1 cellular context compared by ENCODE assay signal in genomic region chr22:25672685-25673084, GRCh38.
A peak's percentile ranks its signal among the peaks of the same experiment; 100 is the strongest.
TF ChIP-seq lines count a peak whose summit lies in the region.

No MANE protein-coding gene starts in this region.

TF ChIP-seq in K562, 482 proteins besides CTCF, POLR2A, EP300 and RAD21 (continued from another document and continues in another):
- 0 out of 2 replicates have a peak, but pooled peaks have one; percentile 61 for TF ChIP-seq IRF9 (tag; IDR thresholded peaks at IDR 0.05)
- no peak for TF ChIP-seq ZNF212 (CRISPR knock-in tag; IDR thresholded peaks at IDR 0.05)
- peak; percentile 63 to 79; a peak in 2 of 4 replicates for TF ChIP-seq TRIM24 (IDR thresholded peaks at IDR 0.05)
- no peak for TF ChIP-seq DEAF1 (CRISPR knock-in tag; IDR thresholded peaks at IDR 0.05)
- no peak for TF ChIP-seq HBP1 (CRISPR knock-in tag; IDR thresholded peaks at IDR 0.05)
- no peak for TF ChIP-seq JUNB (CRISPR knock-in tag; conservative IDR thresholded peaks at IDR 0.05)
- no peak for TF ChIP-seq SRSF3 (IDR thresholded peaks at IDR 0.05; ENCODE audit: insufficient read depth, low read length)
- TF ChIP-seq SMARCA4 (IDR thresholded peaks at IDR 0.05), result no peak
- TF ChIP-seq TCF3 (CRISPR knock-in tag; IDR thresholded peaks at IDR 0.05), result no peak
- no peak for TF ChIP-seq MECOM (CRISPR knock-in tag; IDR thresholded peaks at IDR 0.05)
- TF ChIP-seq ATF7 (IDR thresholded peaks at IDR 0.05), result peak; percentile 49; the same call in 1 of the 2 replicates
- TF ChIP-seq ATF4 (CRISPR knock-in tag; IDR thresholded peaks at IDR 0.05), result peak; percentile 76
- TF ChIP-seq DDX20 (tag; IDR thresholded peaks at IDR 0.05; ENCODE audit: low read depth), result no peak
- no peak for TF ChIP-seq IFI16 (CRISPR knock-in tag; IDR thresholded peaks at IDR 0.05)
- TF ChIP-seq GTF2B (IDR thresholded peaks at IDR 0.05; ENCODE audit: extremely low read depth, insufficient read length), result no peak
- peak; percentile 67 for TF ChIP-seq ZSCAN32 (CRISPR knock-in tag; IDR thresholded peaks at IDR 0.05)
- TF ChIP-seq GABPA (tag; conservative IDR thresholded peaks at IDR 0.05; ENCODE audit: low read depth), result no peak
- no peak for TF ChIP-seq ZBTB12 (CRISPR knock-in tag; IDR thresholded peaks at IDR 0.05)
- no peak for TF ChIP-seq GATA2 (CRISPR knock-in tag; IDR thresholded peaks at IDR 0.05)
- TF ChIP-seq LEF1 (IDR thresholded peaks at IDR 0.05), result no peak
- 0 out of 2 replicates have a peak, but pooled peaks have one; percentile 38 for TF ChIP-seq ZNF589 (CRISPR knock-in tag; IDR thresholded peaks at IDR 0.05; ENCODE audit: low read depth)
- no peak for TF ChIP-seq BCOR (IDR thresholded peaks at IDR 0.05)
- TF ChIP-seq ZNF695 (CRISPR knock-in tag; IDR thresholded peaks at IDR 0.05), result no peak
- no peak for TF ChIP-seq RBM14 (IDR thresholded peaks at IDR 0.05; ENCODE audit: borderline replicate concordance, insufficient read depth, low read depth, low read length)
- TF ChIP-seq ZC3H8 (IDR thresholded peaks at IDR 0.05), result no peak
- no peak for TF ChIP-seq NFE2L1 (tag; IDR thresholded peaks at IDR 0.05; ENCODE audit: borderline replicate concordance, low read depth)
- TF ChIP-seq ZNF134 (CRISPR knock-in tag; conservative IDR thresholded peaks at IDR 0.05), result no peak
- no peak for TF ChIP-seq ZNF551 (CRISPR knock-in tag; IDR thresholded peaks at IDR 0.05)
- TF ChIP-seq ZNF395 (CRISPR knock-in tag; IDR thresholded peaks at IDR 0.05), result no peak
- no peak; the same call in 1 of the 2 replicates for TF ChIP-seq ZNF175 (CRISPR knock-in tag; IDR thresholded peaks at IDR 0.05; ENCODE audit: low read depth)
- no peak for TF ChIP-seq ZC3H4 (CRISPR knock-in tag; IDR thresholded peaks at IDR 0.05; ENCODE audit: borderline replicate concordance)
- TF ChIP-seq ZNF584 (CRISPR knock-in tag; IDR thresholded peaks at IDR 0.05; ENCODE audit: low read depth), result no peak
- TF ChIP-seq ARID2 (IDR thresholded peaks at IDR 0.05), result no peak
- TF ChIP-seq CEBPB (tag; IDR thresholded peaks at IDR 0.05), result peak; percentile 55
- no peak for TF ChIP-seq ZNF277 (CRISPR knock-in tag; IDR thresholded peaks at IDR 0.05; ENCODE audit: borderline replicate concordance)
- no peak for TF ChIP-seq CHD7 (IDR thresholded peaks at IDR 0.05; ENCODE audit: low read depth, low read length)
- TF ChIP-seq ZKSCAN1 (IDR thresholded peaks at IDR 0.05; ENCODE audit: low read depth, low read length), result no peak
- TF ChIP-seq NCOA6 (IDR thresholded peaks at IDR 0.05), result no peak
- peak; percentile 92 for TF ChIP-seq ATF3 (IDR thresholded peaks at IDR 0.05)
- no peak for TF ChIP-seq ATF3 (CRISPR knock-in tag; conservative IDR thresholded peaks at IDR 0.05)
- TF ChIP-seq SMAD3 (CRISPR knock-in tag; conservative IDR thresholded peaks at IDR 0.05), result no peak
- TF ChIP-seq BRCA1 (IDR thresholded peaks at IDR 0.05), result no peak
- TF ChIP-seq BRCA1 (CRISPR knock-in tag; IDR thresholded peaks at IDR 0.05), result no peak
